25 cellular contexts compared by ENCODE assay signal in genomic region chr3:48460517-48460902, GRCh38. TPM values are rescaled to one million over a fixed set of nuclear protein-coding genes. Genes with fewer than 3 reads are reported as not detected.
DNase-seq lines count a peak whose midpoint lies in the region; ATAC-seq and TF ChIP-seq lines count a peak whose summit lies in the region.
"Had no signal": no experiment of that assay in that cellular context is flagged by ENCODE, and none has a peak within 500 bp of the region (broad histone marks: within the 10 kb centered on the region; RNA-seq: fewer than 3 reads in every experiment).

No MANE protein-coding gene starts in this region.

- H3K9me3 Mint-ChIP-seq in activated CD4-positive, alpha-beta T cell treated with anti-CD3 and anti-CD28 coated beads, Interleukin-2, amount 10 ng/mL, durations not matched to agents 7 days and 5 days = no peaks in the 10 kb centered on the region
- no peaks in the 10 kb centered on the region for H3K9me3 Mint-ChIP-seq in activated naive CD4-positive, alpha-beta T cell treated with anti-CD3 and anti-CD28 coated beads, Interleukin-2, amount 10 ng/mL, durations not matched to agents 7 days and 5 days
- no peaks in the 10 kb centered on the region for H3K9me3 Mint-ChIP-seq in CD8-positive, alpha-beta memory T cell
- H3K9me3 Mint-ChIP-seq: CD14-positive monocyte had no signal

- no peak for TF ChIP-seq CTCF in osteoblast (IDR thresholded peaks at IDR 0.05; ENCODE audit: extremely low read depth, low read depth, low read length)

- no peak overlapping the region for H3K4me3 Mint-ChIP-seq in activated CD4-positive, alpha-beta T cell treated with anti-CD3 and anti-CD28 coated beads, Interleukin-2, amount 10 ng/mL, durations not matched to agents 7 days and 5 days
- no peak overlapping the region for H3K4me3 Mint-ChIP-seq in activated naive CD4-positive, alpha-beta T cell treated with anti-CD3 and anti-CD28 coated beads, Interleukin-2, amount 10 ng/mL, durations not matched to agents 7 days and 5 days
- no peak overlapping the region for H3K4me3 Mint-ChIP-seq in CD8-positive, alpha-beta memory T cell
- H3K4me3 Mint-ChIP-seq: CD14-positive monocyte had no signal

- peaks cover 31% of the 10 kb centered on the region for H3K36me3 ChIP-seq in CD8-positive, alpha-beta memory T cell (ENCODE audit: insufficient read depth, low read length)
- peaks cover 36% of the 10 kb centered on the region for H3K36me3 ChIP-seq in osteoblast (ENCODE audit: insufficient read depth, low read length)

- no peaks in the 10 kb centered on the region for H4K20me1 ChIP-seq in osteoblast (ENCODE audit: insufficient read depth, low read length)

- H2AFZ ChIP-seq in osteoblast (ENCODE audit: low read length) = no peak overlapping the region
- H2AFZ ChIP-seq: GM23248 had no signal

- no peak overlapping the region for H3K27ac ChIP-seq in CD8-positive, alpha-beta memory T cell (ENCODE audit: low read depth, low read length)
- H3K27ac ChIP-seq in osteoblast (ENCODE audit: low read depth, low read length) = no peak overlapping the region
- H3K27ac ChIP-seq: GM23248 had no signal

- H3K4me3 ChIP-seq in CD8-positive, alpha-beta memory T cell (ENCODE audit: low read length) = no peak overlapping the region
- H3K4me3 ChIP-seq in osteoblast (ENCODE audit: insufficient read depth, low read length) = no peak overlapping the region
- H3K4me3 ChIP-seq: GM23248 had no signal

- no peaks in the 10 kb centered on the region for H3K27me3 Mint-ChIP-seq in activated CD4-positive, alpha-beta T cell treated with anti-CD3 and anti-CD28 coated beads, Interleukin-2, amount 10 ng/mL, durations not matched to agents 7 days and 5 days
- H3K27me3 Mint-ChIP-seq in activated naive CD4-positive, alpha-beta T cell treated with anti-CD3 and anti-CD28 coated beads, Interleukin-2, amount 10 ng/mL, durations not matched to agents 7 days and 5 days = no peaks in the 10 kb centered on the region
- no peaks in the 10 kb centered on the region for H3K27me3 Mint-ChIP-seq in CD8-positive, alpha-beta memory T cell

- H3K79me2 ChIP-seq in osteoblast (ENCODE audit: insufficient read depth, low read length) = no peaks in the 10 kb centered on the region

- no peaks in the 10 kb centered on the region for H3K27me3 ChIP-seq in CD8-positive, alpha-beta memory T cell (ENCODE audit: insufficient read depth, low read length, poor library complexity, severe bottlenecking)
- no peaks in the 10 kb centered on the region for H3K27me3 ChIP-seq in osteoblast (ENCODE audit: insufficient read depth, low read length)
- H3K27me3 ChIP-seq: BE2C had no signal

- no peak overlapping the region for H3K4me2 ChIP-seq in osteoblast (ENCODE audit: insufficient read depth, low read length)

- H3K9me3 ChIP-seq in CD8-positive, alpha-beta memory T cell (ENCODE audit: low read length) = no peaks in the 10 kb centered on the region
- H3K9me3 ChIP-seq in osteoblast (ENCODE audit: low read depth, low read length) = no peaks in the 10 kb centered on the region
- H3K9me3 ChIP-seq: BE2C had no signal

- H3K36me3 Mint-ChIP-seq in activated CD4-positive, alpha-beta T cell treated with anti-CD3 and anti-CD28 coated beads, Interleukin-2, amount 10 ng/mL, durations not matched to agents 7 days and 5 days (ENCODE audit: low read depth) = peaks cover 34% of the 10 kb centered on the region
- H3K36me3 Mint-ChIP-seq in activated naive CD4-positive, alpha-beta T cell treated with anti-CD3 and anti-CD28 coated beads, Interleukin-2, amount 10 ng/mL, durations not matched to agents 7 days and 5 days = peaks cover 23% of the 10 kb centered on the region
- peaks cover 0 to 44% (median 2%) of the 10 kb centered on the region in 3 donors for H3K36me3 Mint-ChIP-seq in CD8-positive, alpha-beta memory T cell

- POLR2A ChIA-PET in activated CD4-positive, alpha-beta T cell treated with anti-CD3 and anti-CD28 coated beads, Interleukin-2, amount 10 ng/mL, durations not matched to agents 7 days and 5 days (lab: Charles Lee) = no interaction called here
- POLR2A ChIA-PET in CD8-positive, alpha-beta memory T cell (lab: Charles Lee) = no interaction called here

- no peak for DNase-seq in activated CD4-positive, alpha-beta T cell treated with anti-CD3 and anti-CD28 coated beads, Interleukin-2, amount 10 ng/mL, durations not matched to agents 7 days and 5 days
- no peak for DNase-seq in activated CD4-positive, alpha-beta T cell treated with anti-CD3 and anti-CD28 coated beads for 4 hours
- peak; percentile 15 for DNase-seq in activated naive CD4-positive, alpha-beta T cell treated with anti-CD3 and anti-CD28 coated beads, Interleukin-2, amount 10 ng/mL, durations not matched to agents 7 days and 5 days
- DNase-seq in activated naive CD4-positive, alpha-beta T cell (lab: John Stamatoyannopoulos, UW) = no peak
- no peak for DNase-seq in CD8-positive, alpha-beta memory T cell
- DNase-seq in osteoblast (ENCODE audit: insufficient read length, low spot score, missing footprints) = peak; percentile 31
- DNase-seq: 8988T, ACHN, BE2C, DMS153, DND-41, GM23248, H7, NCI-H1092, NCI-H1417 treated with DMSO at 0.1 percent for 48 hours, NCI-H187, NCI-H2081 treated with DMSO at 0.1 percent for 48 hours, NCI-H2171, NCI-H226, NCI-H510A, NCI-H69, RPMI8226, SHP77 had no signal

- H3K4me1 ChIP-seq in CD8-positive, alpha-beta memory T cell (ENCODE audit: insufficient read depth, low read length) = peaks cover 6% of the 10 kb centered on the region
- H3K4me1 ChIP-seq in osteoblast (ENCODE audit: insufficient read depth, low read length) = peaks cover 5% of the 10 kb centered on the region

- H3K4me1 Mint-ChIP-seq in activated CD4-positive, alpha-beta T cell treated with anti-CD3 and anti-CD28 coated beads, Interleukin-2, amount 10 ng/mL, durations not matched to agents 7 days and 5 days = peaks cover 20% of the 10 kb centered on the region
- peaks cover 15% of the 10 kb centered on the region for H3K4me1 Mint-ChIP-seq in activated naive CD4-positive, alpha-beta T cell treated with anti-CD3 and anti-CD28 coated beads, Interleukin-2, amount 10 ng/mL, durations not matched to agents 7 days and 5 days
- peaks cover 2 to 16% (median 11%) of the 10 kb centered on the region in 3 donors for H3K4me1 Mint-ChIP-seq in CD8-positive, alpha-beta memory T cell

- H3K27ac Mint-ChIP-seq in activated CD4-positive, alpha-beta T cell treated with anti-CD3 and anti-CD28 coated beads, Interleukin-2, amount 10 ng/mL, durations not matched to agents 7 days and 5 days = peak overlapping the region; percentile 43
- no peak overlapping the region for H3K27ac Mint-ChIP-seq in activated naive CD4-positive, alpha-beta T cell treated with anti-CD3 and anti-CD28 coated beads, Interleukin-2, amount 10 ng/mL, durations not matched to agents 7 days and 5 days
- H3K27ac Mint-ChIP-seq in CD8-positive, alpha-beta memory T cell = peak overlapping the region in 5 of 8 donors; percentile 8 to 74 (median 58)

- no peak for ATAC-seq in GM21529 (IDR thresholded peaks at IDR 0.05; ENCODE audit: unreplicated experiment)

- CTCF ChIA-PET in activated CD4-positive, alpha-beta T cell treated with anti-CD3 and anti-CD28 coated beads, Interleukin-2, amount 10 ng/mL, durations not matched to agents 7 days and 5 days (lab: Charles Lee) = interaction anchor here (0.6 kb wide), 1 partner anchor 411 kb away, joined by 3 read pairs; no protein-coding TSS in a partner anchor
- CTCF ChIA-PET in activated naive CD4-positive, alpha-beta T cell treated with anti-CD3 and anti-CD28 coated beads, Interleukin-2, amount 10 ng/mL, durations not matched to agents 7 days and 5 days (lab: Charles Lee) = interaction anchor here (1.0 kb wide), 1 partner anchor 48 kb away, joined by 3 read pairs; no protein-coding TSS in a partner anchor
- CTCF ChIA-PET in CD8-positive, alpha-beta memory T cell (lab: Charles Lee) = interaction anchor here (3.4 kb wide), 1 partner anchor 25 kb away, joined by 11 read pairs; no protein-coding TSS in a partner anchor

RNA-seq across cellular contexts. Expression of gene ATRIP, which starts 14.0 kb away (rescaled TPM):
- total RNA-seq in activated CD4-positive, alpha-beta T cell treated with anti-CD3 and anti-CD28 coated beads, Interleukin-2, amount 10 ng/mL, durations not matched to agents 7 days and 5 days = 10 to 100 TPM; 17.4 to 19.4 TPM
- 10 to 100 TPM; 22.1 to 22.8 TPM for total RNA-seq in CD8-positive, alpha-beta memory T cell
- 13.4 TPM for polyA plus RNA-seq in CD8-positive, alpha-beta memory T cell
- total RNA-seq in osteoblast = 5.0 and 5.1 TPM in 2 replicates

RNA-seq across cellular contexts. Expression of gene TMA7, which starts 20.5 kb away (rescaled TPM):
- total RNA-seq in activated CD4-positive, alpha-beta T cell treated with anti-CD3 and anti-CD28 coated beads, Interleukin-2, amount 10 ng/mL, durations not matched to agents 7 days and 5 days = 100 to 1,000 TPM; 285 to 290 TPM
- total RNA-seq in CD8-positive, alpha-beta memory T cell = 100 to 1,000 TPM; 420 to 494 TPM
- polyA plus RNA-seq in CD8-positive, alpha-beta memory T cell = 826 TPM
- total RNA-seq in osteoblast = 128 and 135 TPM in 2 replicates

RNA-seq across cellular contexts. Expression of gene CCDC51, which starts 20.6 kb away (rescaled TPM):
- 10 to 100 TPM; 11.6 to 15.1 TPM for total RNA-seq in activated CD4-positive, alpha-beta T cell treated with anti-CD3 and anti-CD28 coated beads, Interleukin-2, amount 10 ng/mL, durations not matched to agents 7 days and 5 days
- 10 to 100 TPM; 24.2 to 26.0 TPM for total RNA-seq in CD8-positive, alpha-beta memory T cell
- polyA plus RNA-seq in CD8-positive, alpha-beta memory T cell = 11.3 TPM
- 13.3 and 17.4 TPM in 2 replicates for total RNA-seq in osteoblast

RNA-seq across cellular contexts. Expression of gene PLXNB1, which starts 30.6 kb away (rescaled TPM):
- 1 to 10 TPM; 2.3 to 2.5 TPM for total RNA-seq in activated CD4-positive, alpha-beta T cell treated with anti-CD3 and anti-CD28 coated beads, Interleukin-2, amount 10 ng/mL, durations not matched to agents 7 days and 5 days
- 1 to 10 TPM; 3.1 to 5.5 TPM for total RNA-seq in CD8-positive, alpha-beta memory T cell
- polyA plus RNA-seq in CD8-positive, alpha-beta memory T cell = 0.30 TPM
- 23.3 and 33.7 TPM in 2 replicates for total RNA-seq in osteoblast

RNA-seq across cellular contexts. Expression of gene SHISA5, which starts 43.5 kb away (rescaled TPM):
- total RNA-seq in activated CD4-positive, alpha-beta T cell treated with anti-CD3 and anti-CD28 coated beads, Interleukin-2, amount 10 ng/mL, durations not matched to agents 7 days and 5 days = 100 to 1,000 TPM; 266 to 271 TPM
- total RNA-seq in CD8-positive, alpha-beta memory T cell = 100 to 1,000 TPM; 102 TPM
- 470 TPM for polyA plus RNA-seq in CD8-positive, alpha-beta memory T cell
- total RNA-seq in osteoblast = 99.3 and 105 TPM in 2 replicates

Comparison
In these comparisons a context has a peak if more than half of its experiments do, and no peak if none do; other contexts are left out.
1. DNase-seq: peak in activated naive CD4-positive, alpha-beta T cell treated with anti-CD3 and anti-CD28 coated beads, Interleukin-2, amount 10 ng/mL, durations not matched to agents 7 days and 5 days (single experiment) and osteoblast (single experiment); none in activated CD4-positive, alpha-beta T cell treated with anti-CD3 and anti-CD28 coated beads, Interleukin-2, amount 10 ng/mL, durations not matched to agents 7 days and 5 days (single experiment), activated CD4-positive, alpha-beta T cell treated with anti-CD3 and anti-CD28 coated beads for 4 hours (0 of 2), activated naive CD4-positive, alpha-beta T cell (0 of 4) and CD8-positive, alpha-beta memory T cell (0 of 5).